Comparison of ENCODE assay signal across 20 cellular contexts in the genomic region with DNA sequence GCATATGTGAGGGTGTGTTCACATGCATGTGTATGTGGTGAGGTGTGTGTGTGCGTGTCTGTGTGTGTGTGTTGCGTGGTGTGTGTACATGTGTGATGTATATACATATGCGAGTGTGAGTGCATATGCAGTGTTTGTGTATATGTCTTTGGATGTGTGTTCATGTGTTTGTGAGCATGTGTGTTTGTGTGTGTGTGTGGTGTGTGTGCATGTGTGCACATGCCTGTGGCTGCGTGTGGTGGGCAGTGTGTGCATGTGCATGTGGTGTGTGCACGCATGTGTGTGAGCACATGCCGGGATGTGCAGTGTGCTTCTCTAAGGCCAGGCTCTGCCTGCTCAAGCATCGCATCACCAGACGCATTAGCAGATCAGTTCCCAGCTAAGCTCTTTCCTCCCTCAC. TPM values are rescaled to one million over a fixed set of nuclear protein-coding genes. Genes with fewer than 3 reads are reported as not detected.
DNase-seq lines count a peak whose midpoint lies in the region; FAIRE-seq and TF ChIP-seq lines count a peak whose summit lies in the region.
"Had no signal": no experiment of that assay in that cellular context is flagged by ENCODE, and none has a peak within 500 bp of the region (broad histone marks: within the 10 kb centered on the region; RNA-seq: fewer than 3 reads in every experiment).

No MANE protein-coding gene starts in this region.

- H3K9ac ChIP-seq in astrocyte (ENCODE audit: low read length), result no peak overlapping the region
- H3K9ac ChIP-seq in MM.1S (ENCODE audit: low read length), result no peak overlapping the region

- no peak overlapping the region for H2AFZ ChIP-seq in astrocyte (ENCODE audit: low read depth, low read length)
- H2AFZ ChIP-seq in MM.1S (ENCODE audit: low read length), result no peak overlapping the region

- H3K27ac ChIP-seq in astrocyte (ENCODE audit: low read depth, low read length) (no peak overlapping the region), MM.1S (ENCODE audit: low read length) (no peak overlapping the region)
- H3K27ac ChIP-seq: SJSA1 had no signal

- H3K4me1 ChIP-seq in astrocyte (ENCODE audit: insufficient read depth, low read length) (peaks cover 12% of the 10 kb centered on the region), MM.1S (ENCODE audit: low read length) (no peaks in the 10 kb centered on the region)
- H3K4me1 ChIP-seq: SJSA1 had no signal

- peaks cover 28% of the 10 kb centered on the region for H3K36me3 ChIP-seq in astrocyte (ENCODE audit: insufficient read depth, low read length)
- H3K36me3 ChIP-seq in MM.1S (replicated peaks; ENCODE audit: insufficient read depth, low read length), result no peaks in the 10 kb centered on the region
- H3K36me3 ChIP-seq: SJSA1 had no signal

- H3K4me1 Mint-ChIP-seq in astrocyte (ENCODE audit: low read depth, unreplicated experiment), result peaks cover 11% of the 10 kb centered on the region

- H3K9me3 Mint-ChIP-seq in astrocyte (ENCODE audit: unreplicated experiment), result peaks cover 3% of the 10 kb centered on the region

- FAIRE-seq in astrocyte (lab: Jason Lieb, UNC), result no peak
- FAIRE-seq: GM19239, H54 had no signal

- H3K79me2 ChIP-seq in astrocyte (ENCODE audit: insufficient read depth, low read length) (peaks cover 33% of the 10 kb centered on the region), MM.1S (ENCODE audit: low read length) (no peaks in the 10 kb centered on the region)

- H3K27ac Mint-ChIP-seq in astrocyte (ENCODE audit: unreplicated experiment), result no peak overlapping the region
- H3K27ac Mint-ChIP-seq: B cell, CD14-positive monocyte had no signal

- no peak overlapping the region for H3K4me3 Mint-ChIP-seq in astrocyte (ENCODE audit: unreplicated experiment)
- H3K4me3 Mint-ChIP-seq: B cell had no signal

- no peaks in the 10 kb centered on the region for H3K9me3 ChIP-seq in astrocyte (ENCODE audit: insufficient read depth, low read depth, low read length)
- H3K9me3 ChIP-seq in MM.1S (replicated peaks; ENCODE audit: insufficient read depth, low read length), result no peaks in the 10 kb centered on the region
- H3K9me3 ChIP-seq: MG63 had no signal

- H3K27me3 Mint-ChIP-seq in astrocyte (ENCODE audit: low read depth, unreplicated experiment), result peaks cover 4% of the 10 kb centered on the region

- H3F3A ChIP-seq in MM.1S (ENCODE audit: insufficient read depth, low read length), result no peaks in the 10 kb centered on the region

- H3K36me3 Mint-ChIP-seq in astrocyte (ENCODE audit: low read depth, unreplicated experiment), result peaks cover 34% of the 10 kb centered on the region

- H3K27me3 ChIP-seq in astrocyte (ENCODE audit: insufficient read depth, low read length) (no peaks in the 10 kb centered on the region), MM.1S (replicated peaks; ENCODE audit: insufficient read depth, low read length) (no peaks in the 10 kb centered on the region)
- H3K27me3 ChIP-seq: MG63, SJSA1 had no signal

- intact Hi-C loops in posterior vena cava (cut with DNase I), result no loop called here

- H3K4me3 ChIP-seq in astrocyte (ENCODE audit: insufficient read depth, low read depth, low read length) (no peak overlapping the region), MM.1S (ENCODE audit: low read length) (no peak overlapping the region)
- H3K4me3 ChIP-seq: MG63, SJSA1 had no signal

- TF ChIP-seq CTCF in astrocyte (IDR thresholded peaks at IDR 0.05; ENCODE audit: insufficient read depth, low read depth, low read length), result no peak
- no peak for TF ChIP-seq CTCF in MM.1S (IDR thresholded peaks at IDR 0.05; ENCODE audit: low read length)

- H4K20me1 ChIP-seq in astrocyte (ENCODE audit: insufficient read depth, low read length), result peaks cover 58% of the 10 kb centered on the region
- no peaks in the 10 kb centered on the region for H4K20me1 ChIP-seq in MM.1S (ENCODE audit: insufficient read depth, low read length)

- peak; percentile 30 for DNase-seq in EH (ENCODE audit: low read depth)
- peak; percentile 26 for DNase-seq in astrocyte (ENCODE audit: low read depth)
- DNase-seq in islet precursor cell, result peak; percentile 22
- DNase-seq in posterior vena cava (ENCODE audit: low spot score), result peak; percentile 64
- no peak for DNase-seq in AML-193 (lab: John Stamatoyannopoulos, UW)
- no peak for DNase-seq in MM.1S
- DNase-seq in anterior cingulate cortex (lab: John Stamatoyannopoulos, UW), result no peak
- DNase-seq: GDM1, MG63, NCI-H1048, NCI-H1417 treated with DMSO at 0.1 percent for 48 hours, NCI-H187 treated with DMSO at 0.1 percent for 48 hours, NCI-H2107, NCI-H446 treated with DMSO at 0.1 percent for 48 hours, NCI-H526 treated with DMSO at 0.1 percent for 48 hours had no signal

- H3K9me2 ChIP-seq in MM.1S (replicated peaks; ENCODE audit: insufficient read depth, low read length), result no peaks in the 10 kb centered on the region

- H3K4me2 ChIP-seq in astrocyte (ENCODE audit: low read length) (no peak overlapping the region), MM.1S (ENCODE audit: low read depth, low read length) (no peak overlapping the region)

RNA-seq across cellular contexts. Expression of gene THBS2, which starts 5.7 kb away (rescaled TPM):
- total RNA-seq in astrocyte (135 and 260 TPM in 2 replicates), posterior vena cava (100 to 1,000 TPM; 358 to 373 TPM)
- total RNA-seq: B cell, SJSA1 had no signal

Comparison
In these comparisons a context has a peak if more than half of its experiments do, and no peak if none do; other contexts are left out.
1. DNase-seq: peak in EH (single experiment), astrocyte (single experiment), islet precursor cell (single experiment) and posterior vena cava (single experiment); none in AML-193 (0 of 2), MM.1S (single experiment) and anterior cingulate cortex (0 of 58).